In the genomic region with DNA sequence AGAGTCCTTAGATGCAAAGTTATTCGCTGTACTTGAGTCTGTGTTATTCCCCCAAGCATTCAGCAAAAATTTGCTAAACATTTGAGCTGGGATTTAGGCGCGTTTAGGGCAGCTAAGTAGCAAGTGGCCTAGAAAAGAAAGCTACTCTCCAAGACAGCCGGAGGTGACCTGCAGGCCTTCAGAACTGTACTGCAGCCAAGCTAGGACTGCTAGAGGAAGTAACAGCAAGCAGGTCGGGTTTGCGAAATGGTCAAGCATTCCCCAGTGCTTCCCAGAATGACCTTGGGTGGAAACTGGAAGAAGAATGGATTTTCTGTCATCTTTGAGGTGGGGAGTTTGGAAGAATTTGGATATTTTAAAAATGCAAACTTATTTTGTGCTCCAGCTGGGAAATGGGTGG, we compare ENCODE assay signal across 27 cellular contexts.
DNase-seq lines count a peak whose midpoint lies in the region; ATAC-seq, FAIRE-seq and TF ChIP-seq lines count a peak whose summit lies in the region.
"Had no signal": no experiment of that assay in that cellular context is flagged by ENCODE, and none has a peak within 500 bp of the region (broad histone marks: within the 10 kb centered on the region; RNA-seq: fewer than 3 reads in every experiment).

No MANE protein-coding gene starts in this region.

- DNase-seq in G401 (ENCODE audit: low spot score) (peak; percentile 33), K562 (ENCODE audit: extremely low read depth in 1 of 4, low spot score in 3 of 4) (no peak), fibroblast of the aortic adventitia (ENCODE audit: low read depth) (peak; percentile 14), sciatic nerve (ENCODE audit: low spot score) (no peak), GM19238 (ENCODE audit: insufficient read length, low spot score) (no peak), H7 (no peak), SIG-M5 (lab: John Stamatoyannopoulos, UW) (no peak)
- DNase-seq: 8988T; ACHN; BE2C; CD8-positive, alpha-beta memory T cell; DMS 273 treated with DMSO at 0.1 percent for 48 hours; DMS79 treated with DMSO at 0.1 percent for 48 hours; KG1; MG63; NCI-H1105 treated with DMSO at 0.1 percent for 48 hours; NCI-H146; NCI-H1930; NCI-H2107; NCI-H446; NCI-H524 treated with DMSO at 0.1 percent for 48 hours; NCI-H774; PC-3 had no signal

- H3K9ac ChIP-seq in K562 (ENCODE audit: insufficient read depth in 1 of 2, low read depth in 2 of 2, low read length in 2 of 2): no peak overlapping the region

- TF ChIP-seq CTCF in K562 (IDR thresholded peaks at IDR 0.05 in 2 of 3, conservative IDR thresholded peaks at IDR 0.05 in 1 of 3; ENCODE audit: insufficient read depth in 2 of 3, low read depth in 1 of 3, low read length in 3 of 3) (no peak), fibroblast of the aortic adventitia (IDR thresholded peaks at IDR 0.05; ENCODE audit: insufficient read depth, low read length) (no peak)

- H3K79me2 ChIP-seq in K562 (ENCODE audit: control insufficient read depth, insufficient read depth, low read length): no peaks in the 10 kb centered on the region

- H3K4me2 ChIP-seq in K562 (ENCODE audit: insufficient read depth, low read length): no peak overlapping the region

- TF ChIP-seq EP300 in K562 (IDR thresholded peaks at IDR 0.05; ENCODE audit: low read length): no peak

- no peak for TF ChIP-seq POLR2A in K562 (conservative IDR thresholded peaks at IDR 0.05)

- in situ Hi-C loops in G401 (cut with HindIII; ENCODE audit: low sequenced_read_pairs): no loop called here
- in situ Hi-C loops in K562 (cut with MboI): no loop called here

- no peak overlapping the region for H3K27ac ChIP-seq in K562 (ENCODE audit: extremely low read depth, low read depth, low read length)
- H3K27ac ChIP-seq: SJSA1 had no signal

- H2AFZ ChIP-seq in K562 (ENCODE audit: low read depth, low read length): 0 out of 2 replicates have a peak overlapping the region, but pooled peaks have one; percentile 38

- H3K4me1 ChIP-seq in K562 (replicated peaks in 1 of 2; ENCODE audit: control insufficient read depth in 2 of 2, insufficient read depth in 2 of 2, low read length in 2 of 2): no peaks in the 10 kb centered on the region; a peak in 2 of 5 replicates
- H3K4me1 ChIP-seq: BE2C, SJSA1 had no signal

- TF ChIP-seq RAD21 in K562 (CRISPR knock-in tag; conservative IDR thresholded peaks at IDR 0.05 in 1 of 2, IDR thresholded peaks at IDR 0.05 in 1 of 2): no peak

- no peaks in the 10 kb centered on the region for H3K9me3 ChIP-seq in K562 (replicated peaks; ENCODE audit: control insufficient read depth, insufficient read depth, low read depth, low read length)
- H3K9me3 ChIP-seq: BE2C, MG63, SJSA1 had no signal

- FAIRE-seq in K562 (lab: Jason Lieb, UNC): no peak
- FAIRE-seq: GM12892, GM19239, H54 had no signal

- no peaks in the 10 kb centered on the region for H4K20me1 ChIP-seq in K562 (replicated peaks; ENCODE audit: control insufficient read depth, insufficient read depth, low read length)

- BruUV-seq in K562 (replicated peaks; lab: Mats Ljungman, UMichigan): no TSS peak

- intact Hi-C loops in K562 (cut with micrococcal nuclease) (no loop called here), sciatic nerve (cut with DNase I) (no loop called here)

- H3K36me3 ChIP-seq in K562 (ENCODE audit: control insufficient read depth, insufficient read depth, low read length) (no peaks in the 10 kb centered on the region), H7 (replicated peaks; ENCODE audit: control insufficient read depth, insufficient read depth, low read length) (no peaks in the 10 kb centered on the region)
- H3K36me3 ChIP-seq: BE2C, MG63, SJSA1 had no signal

- no peaks in the 10 kb centered on the region; a peak in 1 of 5 replicates for H3K27me3 ChIP-seq in K562 (ENCODE audit: control insufficient read depth in 2 of 2, insufficient read depth in 2 of 2, low read length in 2 of 2)
- H3K27me3 ChIP-seq in H7 (ENCODE audit: control insufficient read depth, insufficient read depth, low read length): no peaks in the 10 kb centered on the region
- H3K27me3 ChIP-seq: BE2C, MG63, SJSA1 had no signal

- no peak for ATAC-seq in K562
- peak; percentile 74 for ATAC-seq in sciatic nerve
- ATAC-seq: PC-3 had no signal

- 42% methylated on average over 6 of the region's 6 CpGs for WGBS in K562 (ENCODE audit: insufficient coverage, low coverage, missing lambda C conversion rate)

- POLR2A ChIA-PET in K562 (lab: Yijun Ruan, JAX): interaction anchor here (0.5 kb wide), 1 partner anchor 873 kb away, joined by 3 read pairs; no protein-coding TSS in a partner anchor

- no peak overlapping the region for H3K4me3 ChIP-seq in K562
- H3K4me3 ChIP-seq in fibroblast of the aortic adventitia (ENCODE audit: low read depth, low read length): no peak overlapping the region
- H3K4me3 ChIP-seq in H7 (ENCODE audit: insufficient read depth, low read depth, low read length): no peak overlapping the region
- H3K4me3 ChIP-seq: MG63, SJSA1 had no signal

- CTCF ChIA-PET in K562 (lab: Yijun Ruan, JAX; ENCODE audit: low intra/inter-chr PET ratio): no interaction called here

- H3K9me1 ChIP-seq in K562 (ENCODE audit: control insufficient read depth, insufficient read depth, low read length): no peaks in the 10 kb centered on the region

TF ChIP-seq in K562, 482 proteins besides CTCF, POLR2A, EP300 and RAD21 (continues in another document):
- TF ChIP-seq SRSF3 (IDR thresholded peaks at IDR 0.05; ENCODE audit: insufficient read depth, low read length) (no peak), ZNF217 (CRISPR knock-in tag; IDR thresholded peaks at IDR 0.05) (no peak), E2F8 (IDR thresholded peaks at IDR 0.05; ENCODE audit: low read depth, partially characterized antibody) (no peak), TAF1 (IDR thresholded peaks at IDR 0.05; ENCODE audit: control insufficient read depth, extremely low read depth, insufficient read depth, low read length, severe bottlenecking) (no peak), ZNF165 (CRISPR knock-in tag; IDR thresholded peaks at IDR 0.05; ENCODE audit: borderline replicate concordance) (no peak)
- TF ChIP-seq, protein P1, sequence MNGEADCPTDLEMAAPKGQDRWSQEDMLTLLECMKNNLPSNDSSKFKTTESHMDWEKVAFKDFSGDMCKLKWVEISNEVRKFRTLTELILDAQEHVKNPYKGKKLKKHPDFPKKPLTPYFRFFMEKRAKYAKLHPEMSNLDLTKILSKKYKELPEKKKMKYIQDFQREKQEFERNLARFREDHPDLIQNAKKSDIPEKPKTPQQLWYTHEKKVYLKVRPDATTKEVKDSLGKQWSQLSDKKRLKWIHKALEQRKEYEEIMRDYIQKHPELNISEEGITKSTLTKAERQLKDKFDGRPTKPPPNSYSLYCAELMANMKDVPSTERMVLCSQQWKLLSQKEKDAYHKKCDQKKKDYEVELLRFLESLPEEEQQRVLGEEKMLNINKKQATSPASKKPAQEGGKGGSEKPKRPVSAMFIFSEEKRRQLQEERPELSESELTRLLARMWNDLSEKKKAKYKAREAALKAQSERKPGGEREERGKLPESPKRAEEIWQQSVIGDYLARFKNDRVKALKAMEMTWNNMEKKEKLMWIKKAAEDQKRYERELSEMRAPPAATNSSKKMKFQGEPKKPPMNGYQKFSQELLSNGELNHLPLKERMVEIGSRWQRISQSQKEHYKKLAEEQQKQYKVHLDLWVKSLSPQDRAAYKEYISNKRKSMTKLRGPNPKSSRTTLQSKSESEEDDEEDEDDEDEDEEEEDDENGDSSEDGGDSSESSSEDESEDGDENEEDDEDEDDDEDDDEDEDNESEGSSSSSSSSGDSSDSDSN (IDR thresholded peaks at IDR 0.05; ENCODE audit: borderline replicate concordance in 1 of 2, low read depth in 2 of 2, low read length in 2 of 2): no peak
- TF ChIP-seq, protein P2, sequence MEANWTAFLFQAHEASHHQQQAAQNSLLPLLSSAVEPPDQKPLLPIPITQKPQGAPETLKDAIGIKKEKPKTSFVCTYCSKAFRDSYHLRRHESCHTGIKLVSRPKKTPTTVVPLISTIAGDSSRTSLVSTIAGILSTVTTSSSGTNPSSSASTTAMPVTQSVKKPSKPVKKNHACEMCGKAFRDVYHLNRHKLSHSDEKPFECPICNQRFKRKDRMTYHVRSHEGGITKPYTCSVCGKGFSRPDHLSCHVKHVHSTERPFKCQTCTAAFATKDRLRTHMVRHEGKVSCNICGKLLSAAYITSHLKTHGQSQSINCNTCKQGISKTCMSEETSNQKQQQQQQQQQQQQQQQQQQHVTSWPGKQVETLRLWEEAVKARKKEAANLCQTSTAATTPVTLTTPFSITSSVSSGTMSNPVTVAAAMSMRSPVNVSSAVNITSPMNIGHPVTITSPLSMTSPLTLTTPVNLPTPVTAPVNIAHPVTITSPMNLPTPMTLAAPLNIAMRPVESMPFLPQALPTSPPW (CRISPR knock-in tag; IDR thresholded peaks at IDR 0.05): no peak

Comparison
In these comparisons a context has a peak if more than half of its experiments do, and no peak if none do; other contexts are left out.
1. DNase-seq: peak in G401 (single experiment) and fibroblast of the aortic adventitia (single experiment); none in K562 (0 of 4), sciatic nerve (single experiment), GM19238 (single experiment), H7 (single experiment) and SIG-M5 (single experiment).